ENCODE assay signal across 23 cellular contexts in the genomic region with DNA sequence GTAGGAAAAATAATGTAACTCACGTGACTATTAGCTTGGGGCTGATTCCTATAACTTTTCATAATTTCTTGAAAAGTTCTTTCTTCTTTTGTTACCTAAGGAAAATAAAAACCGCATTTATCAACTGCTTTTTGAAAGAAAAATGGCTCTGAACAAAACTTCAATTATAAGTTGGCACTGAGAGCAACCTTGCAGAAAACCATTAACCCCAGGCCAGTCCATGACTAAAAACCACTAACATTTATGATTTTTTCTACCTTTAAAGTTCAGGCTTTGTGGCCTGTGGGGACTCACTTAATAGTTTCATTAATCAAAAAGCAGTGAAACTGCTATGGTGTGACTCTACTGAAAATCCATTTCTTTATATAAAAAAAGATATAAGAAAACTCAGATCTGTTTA.
"Had no signal": no experiment of that assay in that cellular context is flagged by ENCODE, and none has a peak within 500 bp of the region (broad histone marks: within the 10 kb centered on the region; RNA-seq: fewer than 3 reads in every experiment).

No MANE protein-coding gene starts in this region.

- H3K4me3 ChIP-seq: K562 had no signal

- H3K27me3 Mint-ChIP-seq: IgD-negative memory B cell had no signal

- H3K4me1 Mint-ChIP-seq: IgD-negative memory B cell had no signal

- H3K4me2 ChIP-seq: KMS-11 had no signal

- H3K27ac ChIP-seq: HL-60, KMS-11, RWPE1 had no signal

- H3K4me3 Mint-ChIP-seq: IgD-negative memory B cell had no signal

- FAIRE-seq: HTR-8/SVneo, K562 had no signal

- H3K9ac ChIP-seq: KMS-11 had no signal

- H3K27ac Mint-ChIP-seq: IgD-negative memory B cell had no signal

- DNase-seq: Kasumi-1, MM.1S, NCI-H1048, NCI-H1105, NCI-H1417 treated with DMSO at 0.1 percent for 48 hours, NCI-H146, NCI-H1694 treated with DMSO at 0.1 percent for 48 hours, NCI-H1930, NCI-H2081, NCI-H2107, NCI-H2227 treated with DMSO at 0.1 percent for 48 hours, NCI-H446, NCI-H510A, NCI-H524 treated with DMSO at 0.1 percent for 48 hours, NCI-H69, NCI-H774, SHP77 had no signal

- H3K9me3 Mint-ChIP-seq: IgD-negative memory B cell had no signal
